16 cellular contexts compared by ENCODE assay signal in genomic region chr16:19458722-19459379, GRCh38. TPM values are rescaled to one million over a fixed set of nuclear protein-coding genes. Genes with fewer than 3 reads are reported as not detected.
DNase-seq lines count a peak whose midpoint lies in the region; ATAC-seq and TF ChIP-seq lines count a peak whose summit lies in the region.
"Had no signal": no experiment of that assay in that cellular context is flagged by ENCODE, and none has a peak within 500 bp of the region (broad histone marks: within the 10 kb centered on the region; RNA-seq: fewer than 3 reads in every experiment).

No MANE protein-coding gene starts in this region.

- no peak overlapping the region for H3K9ac ChIP-seq in IMR-90 (ENCODE audit: low read depth, low read length)
- H3K9ac ChIP-seq in mesendoderm (ENCODE audit: low read length): no peak overlapping the region
- H3K9ac ChIP-seq: BLaER1 had no signal

- H3K18ac ChIP-seq in IMR-90 (ENCODE audit: low read depth, low read length): no peak overlapping the region
- H3K18ac ChIP-seq in mesendoderm (ENCODE audit: low read length): no peak overlapping the region

- H3K79me1 ChIP-seq in IMR-90 (ENCODE audit: low read depth in 1 of 2, low read length in 2 of 2) (no peaks in the 10 kb centered on the region), mesendoderm (ENCODE audit: low read length) (no peaks in the 10 kb centered on the region)

- H3K23ac ChIP-seq in IMR-90 (ENCODE audit: low read depth, low read length) (no peak overlapping the region), mesendoderm (ENCODE audit: low read length) (no peak overlapping the region)

- H2BK5ac ChIP-seq in IMR-90 (ENCODE audit: low read depth, low read length, poor library complexity, severe bottlenecking) (no peak overlapping the region), mesendoderm (ENCODE audit: low read length) (no peak overlapping the region)

- no peak overlapping the region for H3K56ac ChIP-seq in IMR-90 (ENCODE audit: extremely low read depth, insufficient read depth, low read length)
- no peak overlapping the region for H3K56ac ChIP-seq in mesendoderm (ENCODE audit: low read length)

- H3K4me1 Mint-ChIP-seq in WTC11: peaks cover 7% of the 10 kb centered on the region
- H3K4me1 Mint-ChIP-seq in chondrocyte (ENCODE audit: low read depth): no peaks in the 10 kb centered on the region

- H4K91ac ChIP-seq in IMR-90 (ENCODE audit: insufficient read depth, low read depth, low read length): no peak overlapping the region

- H3K9me3 ChIP-seq in IMR-90 (ENCODE audit: control insufficient read depth, insufficient read depth, low read length): no peaks in the 10 kb centered on the region
- H3K9me3 ChIP-seq: BLaER1, Caco-2 had no signal

- no peaks in the 10 kb centered on the region; the same call in 1 of the 2 replicates for H3K27me3 Mint-ChIP-seq in WTC11 (ENCODE audit: low read depth)
- peaks cover 6% of the 10 kb centered on the region for H3K27me3 Mint-ChIP-seq in chondrocyte (ENCODE audit: low read depth)

- CTCF ChIA-PET in IMR-90 (lab: Yijun Ruan, JAX): no interaction called here
- CTCF ChIA-PET in WTC11 (lab: Charles Lee): interaction anchor here (1.9 kb wide), 1 partner anchor 11 kb away, joined by 11 read pairs; no protein-coding TSS in a partner anchor

- H3K4ac ChIP-seq in IMR-90 (ENCODE audit: low read depth, low read length): no peak overlapping the region
- H3K4ac ChIP-seq in mesendoderm (ENCODE audit: low read depth, low read length): no peak overlapping the region

- no peak overlapping the region for H4K5ac ChIP-seq in IMR-90 (ENCODE audit: low read depth, low read length)
- H4K5ac ChIP-seq in mesendoderm (ENCODE audit: low read length): no peak overlapping the region

- H3K27me3 ChIP-seq in IMR-90 (ENCODE audit: control insufficient read depth, insufficient read depth, low read length): no peaks in the 10 kb centered on the region
- no peaks in the 10 kb centered on the region for H3K27me3 ChIP-seq in mesendoderm (ENCODE audit: insufficient read depth, low read length, poor library complexity)
- H3K27me3 ChIP-seq: BLaER1 had no signal

- peak overlapping the region; percentile 28 for H2AK9ac ChIP-seq in IMR-90 (replicated peaks; ENCODE audit: low read depth, low read length, poor library complexity)

- H3K36me3 ChIP-seq in IMR-90 (ENCODE audit: control insufficient read depth, insufficient read depth, low read length) (no peaks in the 10 kb centered on the region), mesendoderm (ENCODE audit: control insufficient read depth, insufficient read depth, low read length) (no peaks in the 10 kb centered on the region)
- H3K36me3 ChIP-seq: BLaER1 had no signal

- no peak overlapping the region for H2BK15ac ChIP-seq in IMR-90 (ENCODE audit: low read depth, low read length)
- H2BK15ac ChIP-seq in mesendoderm (replicated peaks; ENCODE audit: low read depth): no peak overlapping the region

- H3K4me3 Mint-ChIP-seq in WTC11 (no peak overlapping the region), chondrocyte (ENCODE audit: unreplicated experiment) (no peak overlapping the region)
- H3K4me3 Mint-ChIP-seq: CD8-positive, alpha-beta memory T cell had no signal

- no peak for ATAC-seq in IMR-90 (ENCODE audit: low read depth)
- ATAC-seq in WTC11: peak; percentile 77
- ATAC-seq in HG02763 (IDR thresholded peaks at IDR 0.05; ENCODE audit: unreplicated experiment): no peak

- H4K8ac ChIP-seq in IMR-90 (ENCODE audit: low read depth in 2 of 2, low read length in 2 of 2) (no peak overlapping the region), mesendoderm (ENCODE audit: low read depth, low read length) (no peak overlapping the region)

- no peak overlapping the region for H2AK5ac ChIP-seq in IMR-90 (ENCODE audit: low read depth, low read length)
- H2AK5ac ChIP-seq in mesendoderm (ENCODE audit: low read length): no peak overlapping the region

- H4K20me1 ChIP-seq in IMR-90 (ENCODE audit: insufficient read depth, low read length): no peaks in the 10 kb centered on the region
- H4K20me1 ChIP-seq: BLaER1 had no signal

- no TSS peak for BruUV-seq in IMR-90 (replicated peaks; lab: Mats Ljungman, UMichigan)

- TF ChIP-seq CTCF in IMR-90 (conservative IDR thresholded peaks at IDR 0.05; ENCODE audit: low read depth, low read length): no peak
- no peak for TF ChIP-seq CTCF in WTC11 (IDR thresholded peaks at IDR 0.05)
- TF ChIP-seq CTCF in chondrocyte (IDR thresholded peaks at IDR 0.05): no peak

- no peaks in the 10 kb centered on the region for H3K79me2 ChIP-seq in mesendoderm (ENCODE audit: control insufficient read depth, insufficient read depth, low read length)

- H3K36me3 Mint-ChIP-seq in WTC11 (no peaks in the 10 kb centered on the region; the same call in none of the 2 replicates), chondrocyte (ENCODE audit: low read depth) (no peaks in the 10 kb centered on the region)
- H3K36me3 Mint-ChIP-seq: CD8-positive, alpha-beta memory T cell had no signal

- H3K27ac ChIP-seq in IMR-90 (ENCODE audit: insufficient read depth, low read length) (no peak overlapping the region), mesendoderm (ENCODE audit: low read depth, low read length) (no peak overlapping the region)
- H3K27ac ChIP-seq: BLaER1 had no signal

- H3K4me3 ChIP-seq in IMR-90 (ENCODE audit: insufficient read depth, low read depth, low read length) (no peak overlapping the region), mesendoderm (ENCODE audit: low read length) (no peak overlapping the region)
- H3K4me3 ChIP-seq: BLaER1 had no signal

- no peaks in the 10 kb centered on the region for H3K9me1 ChIP-seq in IMR-90 (ENCODE audit: insufficient read depth, low read length)

- WGBS in IMR-90 (ENCODE audit: extremely low coverage in 2 of 2, insufficient read length in 1 of 2), 2 experiments: 100% methylated on average over 3 of the region's 9 CpGs; no CpG with 5 or more reads in 1 of the 2 experiments
- no CpG with 5 or more reads among the region's 9 CpGs for WGBS in mesendoderm (ENCODE audit: extremely low coverage, insufficient coverage, low lambda C conversion rate)

- no peak for TF ChIP-seq POLR2A in IMR-90 (IDR thresholded peaks at IDR 0.05; ENCODE audit: low read depth, low read length)

- in situ Hi-C loops in IMR-90 (cut with MboI; ENCODE audit: low sequenced_read_pairs): no loop called here

- H2BK120ac ChIP-seq in IMR-90 (ENCODE audit: low read depth, low read length): no peak overlapping the region
- no peak overlapping the region for H2BK120ac ChIP-seq in mesendoderm (ENCODE audit: low read depth, low read length)

- DNase-seq in NCI-H2227 (lab: John Stamatoyannopoulos, UW; ENCODE audit: unreplicated experiment): peak; percentile 34
- no peak for DNase-seq in NCI-H2227 treated with DMSO at 0.1 percent for 48 hours (lab: John Stamatoyannopoulos, UW)
- no peak for DNase-seq in IMR-90
- no peak for DNase-seq in WTC11 (ENCODE audit: low spot score)
- peak; percentile 42 for DNase-seq in mesendoderm
- DNase-seq in NOMO-1 treated with DMSO at 0.1 percent for 48 hours (lab: John Stamatoyannopoulos, UW; ENCODE audit: unreplicated experiment): no peak
- DNase-seq in chondrocyte (ENCODE audit: low spot score): no peak
- DNase-seq: 8988T; AML-193; Caco-2; CD8-positive, alpha-beta memory T cell; DMS53; GF-D8 had no signal

- peaks cover 4% of the 10 kb centered on the region for H3K9me3 Mint-ChIP-seq in WTC11
- H3K9me3 Mint-ChIP-seq in chondrocyte (ENCODE audit: low read depth): no peaks in the 10 kb centered on the region
- H3K9me3 Mint-ChIP-seq: CD8-positive, alpha-beta memory T cell had no signal

- dilution Hi-C loops in IMR-90 (cut with HindIII; ENCODE audit: low sequenced_read_pairs, unreplicated experiment): no loop called here

- H2BK20ac ChIP-seq in IMR-90 (ENCODE audit: low read depth, low read length): no peak overlapping the region

- no peak for TF ChIP-seq RAD21 in IMR-90 (IDR thresholded peaks at IDR 0.05; ENCODE audit: low read length)

- no peak overlapping the region for H3K14ac ChIP-seq in IMR-90 (replicated peaks; ENCODE audit: low read depth, low read length)

- intact Hi-C loops in IMR-90 (cut with micrococcal nuclease): no loop called here

- POLR2A ChIA-PET in IMR-90 (lab: Charles Lee; ENCODE audit: unreplicated experiment): no interaction called here
- POLR2A ChIA-PET in WTC11 (lab: Charles Lee): no interaction called here

- H3K27ac Mint-ChIP-seq in WTC11 (peak overlapping the region; percentile 70), chondrocyte (ENCODE audit: unreplicated experiment) (no peak overlapping the region)
- H3K27ac Mint-ChIP-seq: CD8-positive, alpha-beta memory T cell had no signal

- H2AFZ ChIP-seq in IMR-90 (replicated peaks; ENCODE audit: low read length, poor library complexity): no peak overlapping the region

- H3K4me1 ChIP-seq in IMR-90 (ENCODE audit: control insufficient read depth, insufficient read depth, low read length) (no peaks in the 10 kb centered on the region), mesendoderm (ENCODE audit: control insufficient read depth, low read depth, low read length) (no peaks in the 10 kb centered on the region)
- H3K4me1 ChIP-seq: BLaER1, Caco-2 had no signal

- H3K4me2 ChIP-seq in IMR-90 (ENCODE audit: low read depth, low read length) (no peak overlapping the region), mesendoderm (ENCODE audit: low read length) (no peak overlapping the region)
- H3K4me2 ChIP-seq: BLaER1 had no signal

TF ChIP-seq in IMR-90, 13 proteins besides CTCF, POLR2A, EP300 and RAD21 (continues in another document):
- no peak for TF ChIP-seq BHLHE40 (IDR thresholded peaks at IDR 0.05; ENCODE audit: low read depth, low read length)
- no peak for TF ChIP-seq CHD1 (IDR thresholded peaks at IDR 0.05; ENCODE audit: low read depth, low read length)
- no peak for TF ChIP-seq RCOR1 (IDR thresholded peaks at IDR 0.05; ENCODE audit: insufficient replicate concordance, low read length)

TF ChIP-seq in WTC11, 78 proteins besides CTCF, POLR2A, EP300 and RAD21:
- TF ChIP-seq, protein P1, sequence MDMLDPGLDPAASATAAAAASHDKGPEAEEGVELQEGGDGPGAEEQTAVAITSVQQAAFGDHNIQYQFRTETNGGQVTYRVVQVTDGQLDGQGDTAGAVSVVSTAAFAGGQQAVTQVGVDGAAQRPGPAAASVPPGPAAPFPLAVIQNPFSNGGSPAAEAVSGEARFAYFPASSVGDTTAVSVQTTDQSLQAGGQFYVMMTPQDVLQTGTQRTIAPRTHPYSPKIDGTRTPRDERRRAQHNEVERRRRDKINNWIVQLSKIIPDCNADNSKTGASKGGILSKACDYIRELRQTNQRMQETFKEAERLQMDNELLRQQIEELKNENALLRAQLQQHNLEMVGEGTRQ (CRISPR knock-in tag; IDR thresholded peaks at IDR 0.05): peak; percentile 34; the same call in 1 of the 2 replicates
- peak; percentile 54 for TF ChIP-seq NFYB (CRISPR knock-in tag; conservative IDR thresholded peaks at IDR 0.05; ENCODE audit: low read depth)
- no peak for TF ChIP-seq ATF1 (CRISPR knock-in tag; IDR thresholded peaks at IDR 0.05)

RNA-seq across cellular contexts. Expression of gene TMC5, which starts 41.2 kb away (rescaled TPM):
- total RNA-seq in IMR-90 (2012; rRNA removed) (not detected in 2 replicates), WTC11 (2021) (2.1 to 4.6 TPM (median 3.1 TPM) in 3 replicates), chondrocyte (not detected in 3 replicates)
- not detected in 2 replicates for polyA plus RNA-seq in IMR-90 (2012; rRNA removed)
- polyA plus RNA-seq in IMR-90 (2012; cell fraction: cytosol; rRNA removed): not detected in 2 replicates
- polyA plus RNA-seq in IMR-90 (2012; cell fraction: nucleus; rRNA removed; ENCODE audit: low replicate concordance): not detected in 2 replicates
- 4.5 TPM for polyA plus RNA-seq in mesendoderm (2013, experiment 1 of 2)
- 4.1 TPM for polyA plus RNA-seq in mesendoderm (2013, experiment 2 of 2)
- total RNA-seq: CD8-positive, alpha-beta memory T cell; HT1080 had no signal
- polyA plus RNA-seq: CD8-positive, alpha-beta memory T cell had no signal

Comparison
In these comparisons a context has a peak if more than half of its experiments do, and no peak if none do; other contexts are left out.
1. DNase-seq: peak in NCI-H2227 (single experiment) and mesendoderm (single experiment); none in NCI-H2227 treated with DMSO at 0.1 percent for 48 hours (single experiment), IMR-90 (single experiment), WTC11 (single experiment), NOMO-1 treated with DMSO at 0.1 percent for 48 hours (single experiment) and chondrocyte (single experiment).